In genomic region chr9:4443439-4443838, GRCh38 we compare ENCODE assay signal across 29 cellular contexts. TPM values are rescaled to one million over a fixed set of nuclear protein-coding genes. Genes with fewer than 3 reads are reported as not detected.
DNase-seq lines count a peak whose midpoint lies in the region; ATAC-seq, FAIRE-seq and TF ChIP-seq lines count a peak whose summit lies in the region.
"Had no signal": no experiment of that assay in that cellular context is flagged by ENCODE, and none has a peak within 500 bp of the region (broad histone marks: within the 10 kb centered on the region; RNA-seq: fewer than 3 reads in every experiment).

No MANE protein-coding gene starts in this region.

- TF ChIP-seq RAD21 in GM12878 (IDR thresholded peaks at IDR 0.05; ENCODE audit: insufficient read depth, low read depth, low read length) = no peak

- intact Hi-C loops in GM12878 (cut with micrococcal nuclease; ENCODE audit: unreplicated experiment) = no loop called here
- intact Hi-C loops in sciatic nerve (cut with DNase I) = no loop called here

- BruUV-seq in GM12878 (replicated peaks; lab: Mats Ljungman, UMichigan) = no TSS peak

- no peaks in the 10 kb centered on the region for H4K20me1 ChIP-seq in GM12878 (ENCODE audit: control insufficient read depth, insufficient read depth)

- FAIRE-seq in GM12878 (lab: Jason Lieb, UNC) (no peak), GM12891 (lab: Jason Lieb, UNC) (no peak)
- FAIRE-seq: RCC 7860 had no signal

- no peak for TF ChIP-seq EP300 in GM12878 (IDR thresholded peaks at IDR 0.05; ENCODE audit: borderline replicate concordance in 1 of 2, control insufficient read depth in 1 of 2, low read depth in 2 of 2, low read length in 2 of 2)

- H3K9ac ChIP-seq in GM12878 (ENCODE audit: control insufficient read depth, insufficient read depth, low read length) = no peak overlapping the region
- H3K9ac ChIP-seq: GM23248 had no signal

- peak overlapping the region; percentile 33; the same call in 1 of the 2 replicates for H3K4me2 ChIP-seq in GM12878 (ENCODE audit: control insufficient read depth, insufficient read depth)

- SMC1A ChIA-PET in GM12878 (lab: Charles Lee; ENCODE audit: uncharacterized antibody, unreplicated experiment) = interaction anchor here (1.0 to 1.3 kb wide), 3 partner anchors 9 to 106 kb away, joined by 3 to 4 read pairs (median 4); no protein-coding TSS in a partner anchor

- H3K4me3 ChIP-seq in GM12878 = no peak overlapping the region
- H3K4me3 ChIP-seq: GM23248, MG63, SK-N-MC had no signal

- RAD21 ChIA-PET in GM12878 (lab: Charles Lee; ENCODE audit: unreplicated experiment) = no interaction called here

- peak overlapping the region; percentile 16; the same call in 1 of the 2 replicates for H2AFZ ChIP-seq in GM12878 (ENCODE audit: control insufficient read depth, low read depth, low read length)
- H2AFZ ChIP-seq: GM23248 had no signal

- DNase-seq in GM12878 (ENCODE audit: low read depth, low spot score) = no peak
- DNase-seq in sciatic nerve (ENCODE audit: low spot score) = no peak
- DNase-seq in immature natural killer cell = no peak
- DNase-seq in GM12891 (ENCODE audit: insufficient read length, low spot score) = no peak
- no peak for DNase-seq in activated CD8-positive, alpha-beta memory T cell treated with anti-CD3 and anti-CD28 coated beads, Interleukin-2, amount 50 U/mL, for 4 hours
- DNase-seq: BE2C; CD8-positive, alpha-beta memory T cell; DMS 273 treated with DMSO at 0.1 percent for 48 hours; DMS79; EL; GDM1; H7; IMR-90; KG1; MG63; NCI-H1048; NCI-H1417; NCI-H1694; NCI-H2029 treated with DMSO at 0.1 percent for 48 hours; NCI-H446 treated with DMSO at 0.1 percent for 48 hours; NCI-H526 treated with DMSO at 0.1 percent for 48 hours; SIG-M5; T-helper 17 cell had no signal

- 7% methylated on average over 1 of the region's 1 CpG for WGBS in GM12878 (ENCODE audit: insufficient coverage, insufficient replicate concordance, low lambda C conversion rate, missing lambda C conversion rate)

- H3K9me3 ChIP-seq in GM12878 (replicated peaks; ENCODE audit: control insufficient read depth, insufficient read depth, low read length) = no peaks in the 10 kb centered on the region; the same call in none of the 3 replicates
- H3K9me3 ChIP-seq: BE2C, MG63 had no signal

- TF ChIP-seq POLR2A in GM12878 (IDR thresholded peaks at IDR 0.05; ENCODE audit: low read depth, low read length) (no peak), GM12891 (IDR thresholded peaks at IDR 0.05; ENCODE audit: low read depth, low read length) (no peak)

- in situ Hi-C loops in GM12878 (cut with MboI) = no loop called here

- H3K79me2 ChIP-seq in GM12878 (ENCODE audit: control insufficient read depth, insufficient read depth, low read length) = no peaks in the 10 kb centered on the region

- no peak overlapping the region for H3K27ac Mint-ChIP-seq in immature natural killer cell
- H3K27ac Mint-ChIP-seq: CD14-positive monocyte, T-helper 17 cell had no signal

- no peaks in the 10 kb centered on the region for H3K27me3 ChIP-seq in GM12878 (replicated peaks in 1 of 2; ENCODE audit: control insufficient read depth in 2 of 2, insufficient read depth in 2 of 2, low read length in 1 of 2)
- H3K27me3 ChIP-seq: BE2C, MG63 had no signal

- no peak overlapping the region for H3K4me3 Mint-ChIP-seq in immature natural killer cell
- H3K4me3 Mint-ChIP-seq: CD14-positive monocyte, T-helper 17 cell had no signal

- CTCF ChIA-PET in GM12878 (lab: Yijun Ruan, JAX) = interaction anchor here (1.2 kb wide), 1 partner anchor 105 kb away, joined by 3 read pairs; no protein-coding TSS in a partner anchor

- TF ChIP-seq CTCF in GM12878 (IDR thresholded peaks at IDR 0.05 in 2 of 3, conservative IDR thresholded peaks at IDR 0.05 in 1 of 3; ENCODE audit: control insufficient read depth in 2 of 3, extremely low read depth in 1 of 3, insufficient read depth in 1 of 3, low read depth in 3 of 3, low read length in 3 of 3) = no peak

- H3K9me3 Mint-ChIP-seq in immature natural killer cell = peaks cover 0 to 10% (median 3%) of the 10 kb centered on the region in 6 donors

- no peak overlapping the region for H3K27ac ChIP-seq in GM12878 (ENCODE audit: control insufficient read depth, insufficient read depth)
- H3K27ac ChIP-seq: GM23248, SK-N-MC had no signal

- no peaks in the 10 kb centered on the region for H3K36me3 ChIP-seq in GM12878 (ENCODE audit: control insufficient read depth in 2 of 2, insufficient read depth in 2 of 2, low read length in 1 of 2)
- H3K36me3 ChIP-seq: BE2C, MG63 had no signal

- H3K27me3 Mint-ChIP-seq in immature natural killer cell (ENCODE audit: low read depth in 3 of 3) = peaks cover 0 to 8% (median 2%) of the 10 kb centered on the region in 3 donors

- H3K4me1 ChIP-seq in GM12878 (ENCODE audit: control insufficient read depth, insufficient read depth, low read length) = peaks cover 6% of the 10 kb centered on the region; the same call in 1 of the 2 replicates
- H3K4me1 ChIP-seq: BE2C had no signal

- peaks cover 0 to 3% (median 0%) of the 10 kb centered on the region in 3 donors for H3K36me3 Mint-ChIP-seq in immature natural killer cell
- H3K36me3 Mint-ChIP-seq: CD14-positive monocyte had no signal

- peak; percentile 67 for ATAC-seq in GM19395 (IDR thresholded peaks at IDR 0.05; ENCODE audit: unreplicated experiment)
- peak; percentile 62 for ATAC-seq in HG02938 (IDR thresholded peaks at IDR 0.05; ENCODE audit: unreplicated experiment)
- ATAC-seq in GM12878 = no peak
- ATAC-seq in sciatic nerve = peak; percentile 42
- ATAC-seq: T-helper 17 cell had no signal

- H3K4me1 Mint-ChIP-seq in immature natural killer cell = no peaks in the 10 kb centered on the region
- H3K4me1 Mint-ChIP-seq: T-helper 17 cell had no signal

- POLR2A ChIA-PET in GM12878 (lab: Charles Lee) = no interaction called here

TF ChIP-seq in GM12878, 131 proteins besides CTCF, POLR2A, EP300 and RAD21 (continues in another document):
- TF ChIP-seq ZNF24 (IDR thresholded peaks at IDR 0.05) (0 out of 2 replicates have a peak, but pooled peaks have one; percentile 26), MAX (IDR thresholded peaks at IDR 0.05; ENCODE audit: low read depth, low read length) (no peak)

TF ChIP-seq in GM12891, 5 proteins besides CTCF, POLR2A, EP300 and RAD21:
- TF ChIP-seq TAF1 (IDR thresholded peaks at IDR 0.05; ENCODE audit: low read depth, low read length) (no peak), PAX5 (IDR thresholded peaks at IDR 0.05; ENCODE audit: insufficient read depth, low read length, severe bottlenecking) (no peak), POLR2AphosphoS5 (IDR thresholded peaks at IDR 0.05; ENCODE audit: low read depth, low read length) (no peak), POU2F2 (IDR thresholded peaks at IDR 0.05; ENCODE audit: low read depth, low read length) (no peak), SPI1 (IDR thresholded peaks at IDR 0.05; ENCODE audit: low read depth, low read length) (no peak)

RNA-seq across cellular contexts. Expression of gene SLC1A1, which starts 46.8 kb away (rescaled TPM):
- total RNA-seq in GM12878 (2013; cell fraction: nucleolus; rRNA removed) = 11.1 and 11.9 TPM in 2 replicates
- total RNA-seq in GM12878 (2014; rRNA removed) (24.9 and 27.6 TPM in 2 replicates), GM12878 (2014; rRNA removed; fragmentation: Illumina TruSeq; extraction: Trizol) (20.6 and 21.6 TPM in 2 replicates), GM12878 (2021) (19.1 and 19.4 TPM in 2 replicates), sciatic nerve (4.7 TPM)
- 5.1 TPM for polyA plus RNA-seq in GM12878 (2011; ENCODE audit: low read depth)
- polyA plus RNA-seq in GM12878 (2011; rRNA removed) (4.2 and 5.4 TPM in 2 replicates), GM12878 (2014; fragmentation: Illumina TruSeq; extraction: Trizol) (23.8 and 30.9 TPM in 2 replicates), GM12878 (2014; fragmentation: Nextera tagmentation; extraction: Ambion mirVana) (1 to 10 TPM; 7.3 to 8.7 TPM), GM12878 (2014; rRNA removed) (16.0 and 18.8 TPM in 2 replicates), GM12878 (2016; fragmentation: Nextera tagmentation; extraction: Ambion mirVana) (10 to 100 TPM; 17.8 to 17.9 TPM), immature natural killer cell (under 1 TPM in 1 of 3 donors, not detected in 2; 0.13 TPM)
- polyA plus RNA-seq in GM12878 (2011; cell fraction: cytosol; rRNA removed) = 2.6 and 2.8 TPM in 2 replicates
- polyA plus RNA-seq in GM12878 (2011; cell fraction: nucleus; rRNA removed) = 2.4 and 2.7 TPM in 2 replicates
- polyA plus RNA-seq in GM12878 (2012) = 7.0 and 10.9 TPM in 2 replicates
- 4.1 and 4.6 TPM in 2 replicates for polyA minus RNA-seq in GM12878 (2011; rRNA and poly(A)+ RNA removed)
- 1.5 and 2.4 TPM in 2 replicates for polyA minus RNA-seq in GM12878 (2011; cell fraction: cytosol; rRNA and poly(A)+ RNA removed)
- polyA minus RNA-seq in GM12878 (2011; cell fraction: nucleus; rRNA and poly(A)+ RNA removed) = 1.2 and 1.7 TPM in 2 replicates
- 10.4 TPM for polyA plus RNA-seq in GM12891 (2012; ENCODE audit: low read depth, missing spikeins)
- polyA plus RNA-seq: CD14-positive monocyte; CD8-positive, alpha-beta memory T cell had no signal
